ENCODE assay signal across 1 cellular context in the genomic region with DNA sequence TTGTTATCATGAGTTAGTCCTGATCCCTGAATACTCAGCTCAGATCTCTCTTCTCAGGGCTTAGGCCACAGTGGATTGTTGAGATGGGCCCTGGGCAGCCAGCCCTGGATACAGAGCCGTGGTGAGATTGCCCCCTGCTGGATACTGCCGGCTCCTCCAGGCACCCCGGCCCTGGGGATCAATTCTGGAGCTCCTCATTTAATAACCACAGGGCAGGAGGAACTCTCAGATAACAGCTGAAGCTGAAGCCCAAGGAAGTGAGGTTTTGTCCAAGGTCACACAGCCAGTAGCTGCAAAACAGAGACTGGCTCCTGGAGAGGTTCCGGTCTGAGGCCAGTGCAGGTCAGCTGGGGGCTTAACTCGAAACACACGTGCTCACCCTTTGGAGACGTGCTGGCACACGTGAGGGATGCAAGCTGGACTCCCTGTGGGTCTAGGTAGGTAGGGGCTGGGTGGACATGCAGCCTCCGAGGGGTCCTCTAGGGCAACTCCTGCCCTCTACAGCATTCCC.
TF ChIP-seq lines count a peak whose summit lies in the region.

No MANE protein-coding gene starts in this region.

TF ChIP-seq in HepG2, 621 proteins besides CTCF, POLR2A, EP300 and RAD21:
- TF ChIP-seq ZNF564 (CRISPR knock-in tag; IDR thresholded peaks at IDR 0.05) (no peak), ZFX (CRISPR knock-in tag; IDR thresholded peaks at IDR 0.05; ENCODE audit: low read depth) (peak; percentile 34; the same call in 1 of the 2 replicates), SMC3 (IDR thresholded peaks at IDR 0.05; ENCODE audit: low read length) (peak; percentile 49), XRCC5 (optimal IDR thresholded peaks at IDR 0.05; ENCODE audit: low read length) (peak; percentile 38), STAG1 (CRISPR knock-in tag; IDR thresholded peaks at IDR 0.05) (peak; percentile 80)
- TF ChIP-seq, protein P1, sequence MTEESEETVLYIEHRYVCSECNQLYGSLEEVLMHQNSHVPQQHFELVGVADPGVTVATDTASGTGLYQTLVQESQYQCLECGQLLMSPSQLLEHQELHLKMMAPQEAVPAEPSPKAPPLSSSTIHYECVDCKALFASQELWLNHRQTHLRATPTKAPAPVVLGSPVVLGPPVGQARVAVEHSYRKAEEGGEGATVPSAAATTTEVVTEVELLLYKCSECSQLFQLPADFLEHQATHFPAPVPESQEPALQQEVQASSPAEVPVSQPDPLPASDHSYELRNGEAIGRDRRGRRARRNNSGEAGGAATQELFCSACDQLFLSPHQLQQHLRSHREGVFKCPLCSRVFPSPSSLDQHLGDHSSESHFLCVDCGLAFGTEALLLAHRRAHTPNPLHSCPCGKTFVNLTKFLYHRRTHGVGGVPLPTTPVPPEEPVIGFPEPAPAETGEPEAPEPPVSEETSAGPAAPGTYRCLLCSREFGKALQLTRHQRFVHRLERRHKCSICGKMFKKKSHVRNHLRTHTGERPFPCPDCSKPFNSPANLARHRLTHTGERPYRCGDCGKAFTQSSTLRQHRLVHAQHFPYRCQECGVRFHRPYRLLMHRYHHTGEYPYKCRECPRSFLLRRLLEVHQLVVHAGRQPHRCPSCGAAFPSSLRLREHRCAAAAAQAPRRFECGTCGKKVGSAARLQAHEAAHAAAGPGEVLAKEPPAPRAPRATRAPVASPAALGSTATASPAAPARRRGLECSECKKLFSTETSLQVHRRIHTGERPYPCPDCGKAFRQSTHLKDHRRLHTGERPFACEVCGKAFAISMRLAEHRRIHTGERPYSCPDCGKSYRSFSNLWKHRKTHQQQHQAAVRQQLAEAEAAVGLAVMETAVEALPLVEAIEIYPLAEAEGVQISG (CRISPR knock-in tag; IDR thresholded peaks at IDR 0.05), result 0 out of 2 replicates have a peak, but pooled peaks have one; percentile 20
- TF ChIP-seq, protein P2, sequence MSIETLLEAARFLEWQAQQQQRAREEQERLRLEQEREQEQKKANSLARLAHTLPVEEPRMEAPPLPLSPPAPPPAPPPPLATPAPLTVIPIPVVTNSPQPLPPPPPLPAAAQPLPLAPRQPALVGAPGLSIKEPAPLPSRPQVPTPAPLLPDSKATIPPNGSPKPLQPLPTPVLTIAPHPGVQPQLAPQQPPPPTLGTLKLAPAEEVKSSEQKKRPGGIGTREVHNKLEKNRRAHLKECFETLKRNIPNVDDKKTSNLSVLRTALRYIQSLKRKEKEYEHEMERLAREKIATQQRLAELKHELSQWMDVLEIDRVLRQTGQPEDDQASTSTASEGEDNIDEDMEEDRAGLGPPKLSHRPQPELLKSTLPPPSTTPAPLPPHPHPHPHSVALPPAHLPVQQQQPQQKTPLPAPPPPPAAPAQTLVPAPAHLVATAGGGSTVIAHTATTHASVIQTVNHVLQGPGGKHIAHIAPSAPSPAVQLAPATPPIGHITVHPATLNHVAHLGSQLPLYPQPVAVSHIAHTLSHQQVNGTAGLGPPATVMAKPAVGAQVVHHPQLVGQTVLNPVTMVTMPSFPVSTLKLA (IDR thresholded peaks at IDR 0.05), result 0 out of 2 replicates have a peak, but pooled peaks have one; percentile 17
- TF ChIP-seq, protein P3, sequence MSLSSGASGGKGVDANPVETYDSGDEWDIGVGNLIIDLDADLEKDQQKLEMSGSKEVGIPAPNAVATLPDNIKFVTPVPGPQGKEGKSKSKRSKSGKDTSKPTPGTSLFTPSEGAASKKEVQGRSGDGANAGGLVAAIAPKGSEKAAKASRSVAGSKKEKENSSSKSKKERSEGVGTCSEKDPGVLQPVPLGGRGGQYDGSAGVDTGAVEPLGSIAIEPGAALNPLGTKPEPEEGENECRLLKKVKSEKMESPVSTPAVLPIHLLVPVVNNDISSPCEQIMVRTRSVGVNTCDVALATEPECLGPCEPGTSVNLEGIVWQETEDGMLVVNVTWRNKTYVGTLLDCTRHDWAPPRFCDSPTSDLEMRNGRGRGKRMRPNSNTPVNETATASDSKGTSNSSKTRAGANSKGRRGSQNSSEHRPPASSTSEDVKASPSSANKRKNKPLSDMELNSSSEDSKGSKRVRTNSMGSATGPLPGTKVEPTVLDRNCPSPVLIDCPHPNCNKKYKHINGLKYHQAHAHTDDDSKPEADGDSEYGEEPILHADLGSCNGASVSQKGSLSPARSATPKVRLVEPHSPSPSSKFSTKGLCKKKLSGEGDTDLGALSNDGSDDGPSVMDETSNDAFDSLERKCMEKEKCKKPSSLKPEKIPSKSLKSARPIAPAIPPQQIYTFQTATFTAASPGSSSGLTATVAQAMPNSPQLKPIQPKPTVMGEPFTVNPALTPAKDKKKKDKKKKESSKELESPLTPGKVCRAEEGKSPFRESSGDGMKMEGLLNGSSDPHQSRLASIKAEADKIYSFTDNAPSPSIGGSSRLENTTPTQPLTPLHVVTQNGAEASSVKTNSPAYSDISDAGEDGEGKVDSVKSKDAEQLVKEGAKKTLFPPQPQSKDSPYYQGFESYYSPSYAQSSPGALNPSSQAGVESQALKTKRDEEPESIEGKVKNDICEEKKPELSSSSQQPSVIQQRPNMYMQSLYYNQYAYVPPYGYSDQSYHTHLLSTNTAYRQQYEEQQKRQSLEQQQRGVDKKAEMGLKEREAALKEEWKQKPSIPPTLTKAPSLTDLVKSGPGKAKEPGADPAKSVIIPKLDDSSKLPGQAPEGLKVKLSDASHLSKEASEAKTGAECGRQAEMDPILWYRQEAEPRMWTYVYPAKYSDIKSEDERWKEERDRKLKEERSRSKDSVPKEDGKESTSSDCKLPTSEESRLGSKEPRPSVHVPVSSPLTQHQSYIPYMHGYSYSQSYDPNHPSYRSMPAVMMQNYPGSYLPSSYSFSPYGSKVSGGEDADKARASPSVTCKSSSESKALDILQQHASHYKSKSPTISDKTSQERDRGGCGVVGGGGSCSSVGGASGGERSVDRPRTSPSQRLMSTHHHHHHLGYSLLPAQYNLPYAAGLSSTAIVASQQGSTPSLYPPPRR (CRISPR knock-in tag; IDR thresholded peaks at IDR 0.05; ENCODE audit: borderline replicate concordance), result no peak
